13 cellular contexts compared by ENCODE assay signal in the genomic region with DNA sequence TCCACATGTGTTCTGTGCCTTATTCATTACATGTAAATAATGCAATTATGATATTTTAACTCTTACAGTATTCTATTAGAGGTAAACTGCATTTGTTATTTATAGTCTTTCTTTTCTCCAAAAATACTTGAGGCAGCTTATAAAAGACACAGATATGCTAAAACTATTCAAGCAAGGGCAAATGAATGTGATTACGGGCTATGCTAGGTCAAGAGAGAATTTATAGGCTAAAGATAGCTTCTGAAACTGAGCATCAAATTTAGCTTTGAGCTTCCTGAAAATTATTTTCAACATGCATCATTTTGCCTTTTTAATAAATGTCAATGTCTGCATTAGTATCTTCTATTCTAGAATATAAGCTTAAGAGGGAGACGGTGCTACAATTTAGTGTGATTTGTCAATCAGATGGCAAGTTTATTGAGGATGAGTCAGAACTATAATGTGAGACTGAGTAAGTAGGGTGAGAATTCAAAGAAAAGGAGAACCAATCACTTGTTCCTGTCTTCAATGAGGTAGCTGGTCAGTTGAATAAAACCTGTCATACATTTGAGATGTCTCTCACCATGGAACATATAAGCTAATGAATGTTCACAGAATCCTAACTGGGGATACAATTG.
DNase-seq lines count a peak whose midpoint lies in the region; ATAC-seq lines count a peak whose summit lies in the region.
"Had no signal": no experiment of that assay in that cellular context is flagged by ENCODE, and none has a peak within 500 bp of the region (broad histone marks: within the 10 kb centered on the region; RNA-seq: fewer than 3 reads in every experiment).

No MANE protein-coding gene starts in this region.

- no peaks in the 10 kb centered on the region for H3K9me3 ChIP-seq in mesenchymal stem cell (ENCODE audit: control insufficient read depth, low read length)
- H3K9me3 ChIP-seq: stomach had no signal

- H2BK12ac ChIP-seq in mesenchymal stem cell (ENCODE audit: low read length in 2 of 2), result no peak overlapping the region

- peak; percentile 79 for DNase-seq in EH (ENCODE audit: low read depth)
- peak; percentile 85 for DNase-seq in SIG-M5 treated with dmso at 0.1 percent for 504 hours (lab: John Stamatoyannopoulos, UW; ENCODE audit: unreplicated experiment)
- peak; percentile 58 for DNase-seq in mesenchymal stem cell
- no peak for DNase-seq in mucosa of gallbladder (ENCODE audit: low spot score)
- DNase-seq in COLO668 (lab: John Stamatoyannopoulos, UW; ENCODE audit: unreplicated experiment), result no peak
- no peak for DNase-seq in stimulated activated naive CD4-positive, alpha-beta T cell treated with Interleukin-2 at 50 U/mL for 16 hours (lab: John Stamatoyannopoulos, UW)
- DNase-seq: activated T-cell treated with anti-CD3 and anti-CD28 coated beads, Interleukin-2, amount 50 U/mL, for 48 hours; cerebellar nuclear complex; NCI-H510A treated with DMSO at 0.1 percent for 48 hours; stomach; T1000 had no signal

- no peak overlapping the region for H3K9ac ChIP-seq in mesenchymal stem cell (ENCODE audit: low read length)

- H3K4ac ChIP-seq in mesenchymal stem cell (ENCODE audit: low read depth in 1 of 2, low read length in 2 of 2), result no peak overlapping the region

- 0% methylated on average over 1 of the region's 2 CpGs for WGBS in mesenchymal stem cell

- H3K4me2 ChIP-seq in mesenchymal stem cell (ENCODE audit: low read length, poor library complexity, severe bottlenecking), result no peak overlapping the region

- no peak overlapping the region for H2BK5ac ChIP-seq in mesenchymal stem cell (ENCODE audit: low read depth, low read length, poor library complexity, severe bottlenecking)

- no peak overlapping the region for H2BK120ac ChIP-seq in mesenchymal stem cell (ENCODE audit: low read depth, low read length)

- no peaks in the 10 kb centered on the region for H3K79me1 ChIP-seq in mesenchymal stem cell (replicated peaks; ENCODE audit: low read length, poor library complexity, severe bottlenecking)

- no peak overlapping the region for H3K23ac ChIP-seq in mesenchymal stem cell (ENCODE audit: low read length in 2 of 2)

- H3K36me3 ChIP-seq in mesenchymal stem cell (ENCODE audit: control insufficient read depth in 1 of 2, insufficient read depth in 2 of 2, low read depth in 1 of 2, low read length in 2 of 2), result no peaks in the 10 kb centered on the region
- H3K36me3 ChIP-seq: stomach had no signal

- no peak overlapping the region for H4K8ac ChIP-seq in mesenchymal stem cell (ENCODE audit: low read length)

- H3K27ac ChIP-seq in mesenchymal stem cell (ENCODE audit: low read length, poor library complexity, severe bottlenecking), result no peak overlapping the region
- H3K27ac ChIP-seq: stomach had no signal

- no peak overlapping the region for H3K18ac ChIP-seq in mesenchymal stem cell (ENCODE audit: low read depth in 1 of 2, low read length in 2 of 2)

- no peak overlapping the region for H3K4me3 ChIP-seq in mesenchymal stem cell (ENCODE audit: insufficient read depth in 1 of 2, low read depth in 1 of 2, low read length in 2 of 2)
- H3K4me3 ChIP-seq: stomach had no signal

- no peak overlapping the region for H2BK15ac ChIP-seq in mesenchymal stem cell (ENCODE audit: low read depth, poor library complexity, severe bottlenecking)

- H3K14ac ChIP-seq in mesenchymal stem cell (ENCODE audit: low read length in 2 of 2), result no peak overlapping the region

- H2AK5ac ChIP-seq in mesenchymal stem cell (ENCODE audit: low read length, severe bottlenecking), result no peak overlapping the region

- H2AFZ ChIP-seq in mesenchymal stem cell (ENCODE audit: low read depth, low read length), result no peak overlapping the region

- no peaks in the 10 kb centered on the region for H3K27me3 ChIP-seq in mesenchymal stem cell (ENCODE audit: control insufficient read depth in 1 of 2, insufficient read depth in 1 of 2, low read length in 2 of 2)
- H3K27me3 ChIP-seq: stomach had no signal

- H4K91ac ChIP-seq in mesenchymal stem cell (ENCODE audit: low read length), result no peak overlapping the region

- ATAC-seq in HG03565 (IDR thresholded peaks at IDR 0.05; ENCODE audit: unreplicated experiment) (peak; percentile 49), HG02759 (IDR thresholded peaks at IDR 0.05; ENCODE audit: unreplicated experiment) (no peak)

- peaks cover 3% of the 10 kb centered on the region for H3K4me1 ChIP-seq in mesenchymal stem cell (ENCODE audit: control insufficient read depth, insufficient read depth, low read depth, low read length)
- H3K4me1 ChIP-seq: stomach had no signal

Comparison
In these comparisons a context has a peak if more than half of its experiments do, and no peak if none do; other contexts are left out.
1. DNase-seq: peak in EH (single experiment), SIG-M5 treated with dmso at 0.1 percent for 504 hours (single experiment) and mesenchymal stem cell (single experiment); none in mucosa of gallbladder (single experiment), COLO668 (single experiment) and stimulated activated naive CD4-positive, alpha-beta T cell treated with Interleukin-2 at 50 U/mL for 16 hours (single experiment).